ENCODE assay signal across 9 cellular contexts in the genomic region with DNA sequence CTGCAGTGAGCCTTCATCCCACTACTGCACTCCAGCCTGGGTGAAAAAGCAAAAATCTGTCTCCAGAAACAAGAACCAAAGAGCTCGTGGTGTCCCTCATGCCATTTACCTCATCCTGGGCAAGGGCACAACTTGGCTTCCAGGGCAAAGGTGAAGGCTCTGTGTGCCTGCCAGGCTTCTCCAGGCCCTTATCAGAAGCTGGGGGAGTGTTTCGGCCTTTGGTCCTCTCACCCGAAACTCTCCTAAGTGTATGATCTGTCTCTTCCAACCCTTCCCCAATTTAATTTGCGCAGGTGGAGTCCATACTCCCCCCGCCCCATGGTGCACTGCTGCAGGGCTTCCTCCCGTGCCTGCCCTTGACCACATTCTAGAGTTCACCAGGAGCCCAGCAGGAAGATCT. TPM values are rescaled to one million over a fixed set of nuclear protein-coding genes. Genes with fewer than 3 reads are reported as not detected.
DNase-seq lines count a peak whose midpoint lies in the region; ATAC-seq and TF ChIP-seq lines count a peak whose summit lies in the region.
"Had no signal": no experiment of that assay in that cellular context is flagged by ENCODE, and none has a peak within 500 bp of the region (broad histone marks: within the 10 kb centered on the region; RNA-seq: fewer than 3 reads in every experiment).

No MANE protein-coding gene starts in this region.

- TF ChIP-seq RAD21 in SK-N-SH (IDR thresholded peaks at IDR 0.05; ENCODE audit: low read length), result no peak

- H4K20me1 ChIP-seq in SK-N-SH (ENCODE audit: insufficient read depth), result peaks cover 24% of the 10 kb centered on the region

- TF ChIP-seq CTCF in SK-N-SH (IDR thresholded peaks at IDR 0.05), result no peak

- in situ Hi-C loops in HAP-1 (cut with MboI; ENCODE audit: low sequenced_read_pairs), result no loop called here

- no peak overlapping the region; a peak in 1 of 4 replicates for H3K4me3 ChIP-seq in SK-N-SH (ENCODE audit: low read depth in 2 of 2, low read length in 1 of 2)
- H3K4me3 ChIP-seq in skeletal muscle satellite cell (ENCODE audit: low read length), result no peak overlapping the region
- no peak overlapping the region for H3K4me3 ChIP-seq in HAP-1

- 100% methylated on average over 5 of the region's 6 CpGs for WGBS in SK-N-SH (ENCODE audit: low lambda C conversion rate)

- H3K36me3 ChIP-seq in SK-N-SH (replicated peaks in 1 of 2; ENCODE audit: control insufficient read depth in 1 of 2, insufficient read depth in 2 of 2, low read length in 1 of 2) (peaks cover 18 to 38% of the 10 kb centered on the region in 2 experiments), skeletal muscle satellite cell (ENCODE audit: insufficient read depth, low read length) (peaks cover 41% of the 10 kb centered on the region), HAP-1 (replicated peaks) (peaks cover 28% of the 10 kb centered on the region)

- CTCF ChIA-PET in SK-N-SH (lab: Yijun Ruan, JAX), result interaction anchor here (1.5 to 1.6 kb wide), 2 partner anchors 18 to 41 kb away, joined by 4 to 5 read pairs; no protein-coding TSS in a partner anchor

- H3K27ac ChIP-seq in SK-N-SH (ENCODE audit: low read depth in 2 of 2, low read length in 1 of 2) (no peak overlapping the region), epithelial cell of prostate (peak overlapping the region; percentile 94)
- H3K27ac ChIP-seq: 22Rv1, brain microvascular endothelial cell had no signal

- H3K9me3 ChIP-seq in SK-N-SH, result no peaks in the 10 kb centered on the region
- H3K9me3 ChIP-seq in skeletal muscle satellite cell (replicated peaks; ENCODE audit: low read length), result no peaks in the 10 kb centered on the region
- H3K9me3 ChIP-seq in HAP-1, result no peaks in the 10 kb centered on the region

- peak overlapping the region; percentile 96 for H3K4me2 ChIP-seq in SK-N-SH
- H3K4me2 ChIP-seq in skeletal muscle satellite cell (ENCODE audit: low read length), result peak overlapping the region; percentile 95

- H3K4me1 ChIP-seq in SK-N-SH (ENCODE audit: control insufficient read depth in 1 of 2, insufficient read depth in 2 of 2, low read depth in 1 of 2, low read length in 1 of 2) (peaks cover 7 to 24% of the 10 kb centered on the region in 2 experiments; a peak in 2 of 4 replicates), skeletal muscle satellite cell (ENCODE audit: control insufficient read depth, insufficient read depth, low read length) (peaks cover 18% of the 10 kb centered on the region), HAP-1 (peaks cover 5% of the 10 kb centered on the region)

- DNase-seq in SK-N-SH (no peak), epithelial cell of prostate (ENCODE audit: low read depth, low spot score) (no peak), HAP-1 (ENCODE audit: low spot score in 2 of 2) (no peak)
- DNase-seq: brain microvascular endothelial cell, NCI-H1105 had no signal

- H3K27me3 ChIP-seq in SK-N-SH (ENCODE audit: insufficient read depth) (no peaks in the 10 kb centered on the region), skeletal muscle satellite cell (ENCODE audit: control insufficient read depth, insufficient read depth, low read length) (no peaks in the 10 kb centered on the region), HAP-1 (ENCODE audit: low read depth) (no peaks in the 10 kb centered on the region)
- H3K27me3 ChIP-seq: brain microvascular endothelial cell had no signal

- POLR2A ChIA-PET in SK-N-SH (lab: Yijun Ruan, JAX), result no interaction called here

- H3K79me2 ChIP-seq in SK-N-SH (ENCODE audit: insufficient read depth), result peaks cover 65% of the 10 kb centered on the region

- no peak for TF ChIP-seq EP300 in SK-N-SH (IDR thresholded peaks at IDR 0.05; ENCODE audit: borderline replicate concordance in 1 of 2, low read depth in 1 of 2, low read length in 1 of 2)

- H3K9ac ChIP-seq in SK-N-SH (peak overlapping the region; percentile 97; the same call in 1 of the 2 replicates), skeletal muscle satellite cell (ENCODE audit: low read depth, low read length) (peak overlapping the region; percentile 100)

- H2AFZ ChIP-seq in SK-N-SH (ENCODE audit: low read depth), result no peak overlapping the region

- H3K9me2 ChIP-seq in SK-N-SH, result no peaks in the 10 kb centered on the region

- H3F3A ChIP-seq in SK-N-SH (replicated peaks; ENCODE audit: insufficient read depth), result peaks cover 6% of the 10 kb centered on the region

- ATAC-seq in SK-N-SH treated with all-trans-retinoic acid at 6 μM for 48 hours (no peak), HG02610 (IDR thresholded peaks at IDR 0.05; ENCODE audit: unreplicated experiment) (no peak)

TF ChIP-seq in SK-N-SH, 30 proteins besides CTCF, POLR2A, EP300 and RAD21:
- no peak for TF ChIP-seq GATA2 (CRISPR knock-in tag; IDR thresholded peaks at IDR 0.05)
- TF ChIP-seq, protein P1, sequence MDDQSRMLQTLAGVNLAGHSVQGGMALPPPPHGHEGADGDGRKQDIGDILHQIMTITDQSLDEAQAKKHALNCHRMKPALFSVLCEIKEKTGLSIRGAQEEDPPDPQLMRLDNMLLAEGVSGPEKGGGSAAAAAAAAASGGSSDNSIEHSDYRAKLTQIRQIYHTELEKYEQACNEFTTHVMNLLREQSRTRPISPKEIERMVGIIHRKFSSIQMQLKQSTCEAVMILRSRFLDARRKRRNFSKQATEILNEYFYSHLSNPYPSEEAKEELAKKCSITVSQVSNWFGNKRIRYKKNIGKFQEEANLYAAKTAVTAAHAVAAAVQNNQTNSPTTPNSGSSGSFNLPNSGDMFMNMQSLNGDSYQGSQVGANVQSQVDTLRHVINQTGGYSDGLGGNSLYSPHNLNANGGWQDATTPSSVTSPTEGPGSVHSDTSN (IDR thresholded peaks at IDR 0.05), result no peak
- no peak for TF ChIP-seq TEAD4 (IDR thresholded peaks at IDR 0.05; ENCODE audit: borderline replicate concordance, insufficient read depth)
- no peak for TF ChIP-seq NRF1 (IDR thresholded peaks at IDR 0.05; ENCODE audit: low read depth, low read length)

TF ChIP-seq in SK-N-SH treated with all-trans-retinoic acid at 6 μM for 48 hours, 23 proteins besides CTCF, POLR2A, EP300 and RAD21 (continues in another document):
- TF ChIP-seq ZNF565 (CRISPR knock-in tag; conservative IDR thresholded peaks at IDR 0.05; ENCODE audit: low read depth), result no peak
- TF ChIP-seq TCF4 (CRISPR knock-in tag; IDR thresholded peaks at IDR 0.05; ENCODE audit: borderline replicate concordance), result no peak
- no peak for TF ChIP-seq BACH2 (CRISPR knock-in tag; IDR thresholded peaks at IDR 0.05; ENCODE audit: borderline replicate concordance)
- no peak for TF ChIP-seq ESRRG (CRISPR knock-in tag; IDR thresholded peaks at IDR 0.05)
- TF ChIP-seq SNAI2 (CRISPR knock-in tag; IDR thresholded peaks at IDR 0.05), result no peak
- TF ChIP-seq, protein P2, sequence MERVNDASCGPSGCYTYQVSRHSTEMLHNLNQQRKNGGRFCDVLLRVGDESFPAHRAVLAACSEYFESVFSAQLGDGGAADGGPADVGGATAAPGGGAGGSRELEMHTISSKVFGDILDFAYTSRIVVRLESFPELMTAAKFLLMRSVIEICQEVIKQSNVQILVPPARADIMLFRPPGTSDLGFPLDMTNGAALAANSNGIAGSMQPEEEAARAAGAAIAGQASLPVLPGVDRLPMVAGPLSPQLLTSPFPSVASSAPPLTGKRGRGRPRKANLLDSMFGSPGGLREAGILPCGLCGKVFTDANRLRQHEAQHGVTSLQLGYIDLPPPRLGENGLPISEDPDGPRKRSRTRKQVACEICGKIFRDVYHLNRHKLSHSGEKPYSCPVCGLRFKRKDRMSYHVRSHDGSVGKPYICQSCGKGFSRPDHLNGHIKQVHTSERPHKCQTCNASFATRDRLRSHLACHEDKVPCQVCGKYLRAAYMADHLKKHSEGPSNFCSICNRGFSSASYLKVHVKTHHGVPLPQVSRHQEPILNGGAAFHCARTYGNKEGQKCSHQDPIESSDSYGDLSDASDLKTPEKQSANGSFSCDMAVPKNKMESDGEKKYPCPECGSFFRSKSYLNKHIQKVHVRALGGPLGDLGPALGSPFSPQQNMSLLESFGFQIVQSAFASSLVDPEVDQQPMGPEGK (CRISPR knock-in tag; IDR thresholded peaks at IDR 0.05; ENCODE audit: borderline replicate concordance), result no peak

RNA-seq across cellular contexts. Expression of a gene that starts 1.1 kb away (rescaled TPM):
- polyA plus RNA-seq in SK-N-SH (2012; rRNA removed), result 33.1 and 37.8 TPM in 2 replicates
- polyA plus RNA-seq in SK-N-SH (2012; cell fraction: cytosol; rRNA removed), result 17.4 and 23.3 TPM in 2 replicates
- polyA plus RNA-seq in SK-N-SH (2012; cell fraction: nucleus; rRNA removed), result 49.6 and 54.5 TPM in 2 replicates
- 24.2 and 27.9 TPM in 2 replicates for total RNA-seq in skeletal muscle satellite cell (2012; rRNA removed)

RNA-seq across cellular contexts. Expression of a gene that starts 2.3 kb away (rescaled TPM):
- polyA plus RNA-seq in SK-N-SH (2012; rRNA removed), result 577 and 665 TPM in 2 replicates
- polyA plus RNA-seq in SK-N-SH (2012; cell fraction: cytosol; rRNA removed), result 393 and 468 TPM in 2 replicates
- polyA plus RNA-seq in SK-N-SH (2012; cell fraction: nucleus; rRNA removed), result 306 and 310 TPM in 2 replicates
- 180 and 183 TPM in 2 replicates for total RNA-seq in skeletal muscle satellite cell (2012; rRNA removed)

RNA-seq across cellular contexts. Expression of a gene that starts 11.1 kb away (rescaled TPM):
- 9.3 and 11.7 TPM in 2 replicates for polyA plus RNA-seq in SK-N-SH (2012; rRNA removed)
- polyA plus RNA-seq in SK-N-SH (2012; cell fraction: cytosol; rRNA removed), result 3.5 and 5.2 TPM in 2 replicates
- polyA plus RNA-seq in SK-N-SH (2012; cell fraction: nucleus; rRNA removed), result 16.5 and 22.1 TPM in 2 replicates
- 3.0 and 5.9 TPM in 2 replicates for total RNA-seq in skeletal muscle satellite cell (2012; rRNA removed)

RNA-seq across cellular contexts. Expression of a gene that starts 17.8 kb away (rescaled TPM):
- not detected in 2 replicates for polyA plus RNA-seq in SK-N-SH (2012; rRNA removed)
- not detected in 2 replicates for polyA plus RNA-seq in SK-N-SH (2012; cell fraction: cytosol; rRNA removed)
- 0.02 TPM in 1 of 2 replicates, not detected in the other for polyA plus RNA-seq in SK-N-SH (2012; cell fraction: nucleus; rRNA removed)
- not detected in 2 replicates for total RNA-seq in skeletal muscle satellite cell (2012; rRNA removed)

RNA-seq across cellular contexts. Expression of a gene that starts 24.6 kb away (rescaled TPM):
- polyA plus RNA-seq in SK-N-SH (2012; rRNA removed), result 1.4 and 1.8 TPM in 2 replicates
- 0.32 and 0.37 TPM in 2 replicates for polyA plus RNA-seq in SK-N-SH (2012; cell fraction: cytosol; rRNA removed)
- 12.0 and 13.8 TPM in 2 replicates for polyA plus RNA-seq in SK-N-SH (2012; cell fraction: nucleus; rRNA removed)
- total RNA-seq in skeletal muscle satellite cell (2012; rRNA removed), result under 0.01 TPM in 1 of 2 replicates, not detected in the other
